8 cellular contexts compared by ENCODE assay signal in the genomic region with DNA sequence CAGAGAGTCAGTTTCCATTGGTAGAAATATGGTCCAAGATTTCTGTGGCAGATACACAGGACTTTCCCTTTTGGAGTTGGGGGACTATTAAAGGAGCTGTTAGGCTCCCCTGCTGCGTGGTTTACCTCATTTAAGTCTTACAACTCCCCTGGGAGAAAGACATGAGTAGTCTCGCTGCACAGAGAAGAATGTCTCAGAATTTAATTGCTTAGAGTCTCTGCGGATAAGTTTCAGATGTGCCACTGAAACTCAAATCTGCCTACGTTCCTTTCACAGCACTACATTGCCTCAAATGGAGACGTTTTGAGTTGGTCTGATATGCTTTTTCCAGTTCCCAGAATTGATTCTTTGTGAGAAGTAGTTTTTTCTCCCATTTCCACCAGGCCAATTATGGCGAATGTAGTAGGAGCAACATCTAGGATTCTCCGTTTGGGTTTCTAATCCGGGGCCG. TPM values are rescaled to one million over a fixed set of nuclear protein-coding genes. Genes with fewer than 3 reads are reported as not detected.
DNase-seq lines count a peak whose midpoint lies in the region; ATAC-seq and TF ChIP-seq lines count a peak whose summit lies in the region.

No MANE protein-coding gene starts in this region.

- H3K27me3 ChIP-seq in CD8-positive, alpha-beta memory T cell (ENCODE audit: insufficient read depth, low read length, poor library complexity, severe bottlenecking): peaks cover 17% of the 10 kb centered on the region
- H3K27me3 ChIP-seq in smooth muscle cell (ENCODE audit: low read depth): peaks cover 68% of the 10 kb centered on the region

- peaks cover 0 to 3% (median 0%) of the 10 kb centered on the region in 3 donors for H3K36me3 Mint-ChIP-seq in CD8-positive, alpha-beta memory T cell
- no peaks in the 10 kb centered on the region for H3K36me3 Mint-ChIP-seq in endothelial cell (ENCODE audit: low read depth, unreplicated experiment)

- 21% methylated on average over 9 of the region's 9 CpGs for WGBS in smooth muscle cell (ENCODE audit: low lambda C conversion rate)

- peaks cover 0 to 4% (median 0%) of the 10 kb centered on the region in 5 donors for H3K9me3 Mint-ChIP-seq in CD8-positive, alpha-beta memory T cell
- H3K9me3 Mint-ChIP-seq in endothelial cell (ENCODE audit: unreplicated experiment): no peaks in the 10 kb centered on the region

- H3K4me1 ChIP-seq in CD8-positive, alpha-beta memory T cell (ENCODE audit: insufficient read depth, low read length): no peaks in the 10 kb centered on the region
- H3K4me1 ChIP-seq in smooth muscle cell (ENCODE audit: low read depth): peaks cover 4% of the 10 kb centered on the region

- ATAC-seq in GM19463 (IDR thresholded peaks at IDR 0.05; ENCODE audit: unreplicated experiment) (peak; percentile 35), HG03469 (IDR thresholded peaks at IDR 0.05; ENCODE audit: unreplicated experiment) (peak; percentile 85)

- H3K27ac Mint-ChIP-seq in CD8-positive, alpha-beta memory T cell: no peak overlapping the region
- H3K27ac Mint-ChIP-seq in endothelial cell (ENCODE audit: unreplicated experiment): no peak overlapping the region

- H3K4me3 ChIP-seq in CD8-positive, alpha-beta memory T cell (ENCODE audit: low read length): no peak overlapping the region
- H3K4me3 ChIP-seq in smooth muscle cell: peak overlapping the region; percentile 71

- DNase-seq in CD8-positive, alpha-beta memory T cell: no peak
- DNase-seq in endothelial cell (ENCODE audit: low spot score): no peak
- DNase-seq in smooth muscle cell (lab: John Stamatoyannopoulos, UW; ENCODE audit: unreplicated experiment): no peak
- DNase-seq in cerebellum (ENCODE audit: low spot score): no peak
- DNase-seq in NOMO-1 (lab: John Stamatoyannopoulos, UW; ENCODE audit: unreplicated experiment in 2 of 2): no peak
- no peak for DNase-seq in occipital lobe (lab: John Stamatoyannopoulos, UW)

- H3F3A ChIP-seq in smooth muscle cell (ENCODE audit: low read depth): no peaks in the 10 kb centered on the region

- TF ChIP-seq CTCF in endothelial cell (IDR thresholded peaks at IDR 0.05; ENCODE audit: unreplicated experiment) (no peak), smooth muscle cell (IDR thresholded peaks at IDR 0.05; ENCODE audit: borderline replicate concordance, insufficient read depth, poor library complexity, severe bottlenecking) (no peak)

- H3K9me3 ChIP-seq in CD8-positive, alpha-beta memory T cell (ENCODE audit: low read length): no peaks in the 10 kb centered on the region
- H3K9me3 ChIP-seq in smooth muscle cell (replicated peaks; ENCODE audit: low read depth): no peaks in the 10 kb centered on the region

- peaks cover 44 to 65% of the 10 kb centered on the region in 2 donors for H3K27me3 Mint-ChIP-seq in CD8-positive, alpha-beta memory T cell
- peaks cover 11% of the 10 kb centered on the region for H3K27me3 Mint-ChIP-seq in endothelial cell (ENCODE audit: unreplicated experiment)

- H3K4me3 Mint-ChIP-seq in CD8-positive, alpha-beta memory T cell: peak overlapping the region; percentile 52 to 84 (median 68)
- peak overlapping the region; percentile 91 for H3K4me3 Mint-ChIP-seq in endothelial cell (ENCODE audit: unreplicated experiment)

- H4K20me1 ChIP-seq in smooth muscle cell (ENCODE audit: low read depth): no peaks in the 10 kb centered on the region

- POLR2A ChIA-PET in CD8-positive, alpha-beta memory T cell (lab: Charles Lee): no interaction called here

- no peak overlapping the region for H2AFZ ChIP-seq in smooth muscle cell (ENCODE audit: low read depth)

- peaks cover 6 to 10% (median 10%) of the 10 kb centered on the region in 3 donors for H3K4me1 Mint-ChIP-seq in CD8-positive, alpha-beta memory T cell
- H3K4me1 Mint-ChIP-seq in endothelial cell (ENCODE audit: unreplicated experiment): peaks cover 9% of the 10 kb centered on the region

- no peak overlapping the region for H3K9ac ChIP-seq in smooth muscle cell (ENCODE audit: low read depth)

- H3K79me2 ChIP-seq in smooth muscle cell (ENCODE audit: low read depth): no peaks in the 10 kb centered on the region

- peak overlapping the region; percentile 99 for H3K4me2 ChIP-seq in smooth muscle cell

- CTCF ChIA-PET in CD8-positive, alpha-beta memory T cell (lab: Charles Lee): no interaction called here

- no peak overlapping the region for H3K27ac ChIP-seq in CD8-positive, alpha-beta memory T cell (ENCODE audit: low read depth, low read length)
- no peak overlapping the region for H3K27ac ChIP-seq in smooth muscle cell (ENCODE audit: low read depth)

- H3K36me3 ChIP-seq in CD8-positive, alpha-beta memory T cell (ENCODE audit: insufficient read depth, low read length): no peaks in the 10 kb centered on the region
- no peaks in the 10 kb centered on the region for H3K36me3 ChIP-seq in smooth muscle cell (ENCODE audit: low read depth)

RNA-seq across cellular contexts. Expression of a gene that starts 0.6 kb away (rescaled TPM):
- total RNA-seq in CD8-positive, alpha-beta memory T cell: not detected
- not detected for polyA plus RNA-seq in CD8-positive, alpha-beta memory T cell
- 0.23 TPM for total RNA-seq in endothelial cell (ENCODE audit: unreplicated experiment)
- 0.09 and 0.31 TPM in 2 replicates for total RNA-seq in smooth muscle cell
- 0.05 TPM in 1 of 2 replicates, not detected in the other for polyA plus RNA-seq in smooth muscle cell
- total RNA-seq in cerebellum: 49.6 TPM
- 112 TPM for total RNA-seq in occipital lobe

Comparison
In these comparisons a context has a peak if more than half of its experiments do, and no peak if none do; other contexts are left out.
1. RNA of a gene that starts 0.6 kb away (total RNA-seq): 112 TPM in occipital lobe (single experiment) and 49.6 TPM in cerebellum (single experiment); 0.23 TPM in endothelial cell (single experiment), 0.09 to 0.31 TPM in smooth muscle cell and not detected in CD8-positive, alpha-beta memory T cell; every median in the first group is over 10 times any median in the second.